In the genomic region with DNA sequence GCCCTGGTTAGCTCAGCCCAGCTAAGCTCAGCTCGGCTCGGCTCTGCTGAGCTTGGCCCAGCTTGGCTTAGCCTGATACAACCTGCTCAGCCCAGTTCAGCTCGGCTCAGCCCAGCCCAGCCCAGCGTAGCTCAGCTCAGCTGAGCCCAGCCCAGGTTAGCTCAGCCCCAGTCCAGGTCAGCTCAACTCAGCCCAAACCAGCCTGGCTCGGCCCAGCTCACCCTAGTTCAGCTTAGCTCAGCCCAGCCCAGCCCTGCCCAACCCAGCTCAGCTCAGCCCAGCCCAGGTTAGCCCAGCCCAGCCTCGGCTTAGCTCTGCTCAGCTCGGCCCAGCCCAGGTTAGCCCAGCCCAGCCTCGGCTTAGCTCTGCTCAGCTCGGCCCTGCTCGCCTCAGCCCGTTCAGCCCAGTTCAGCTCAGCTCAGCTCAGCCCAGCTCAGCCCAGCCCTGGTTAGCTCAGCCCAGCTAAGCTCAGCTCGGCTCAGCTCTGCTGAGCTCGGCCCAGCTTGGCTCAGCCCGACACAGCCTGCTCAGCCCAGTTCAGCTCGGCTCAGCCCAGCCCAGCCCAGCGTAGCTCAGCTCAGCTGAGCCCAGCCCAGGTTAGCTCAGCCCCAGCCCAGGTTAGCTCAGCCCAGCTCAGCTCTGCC, we compare ENCODE assay signal across 8 cellular contexts.
DNase-seq lines count a peak whose midpoint lies in the region; ATAC-seq and TF ChIP-seq lines count a peak whose summit lies in the region.
"Not testable (repeated sequence)": the region's sequence is repeated elsewhere in the genome, so short reads cannot be mapped to it uniquely, and the experiment has no call there.

No MANE protein-coding gene starts in this region.

- H3K9me3 Mint-ChIP-seq in activated CD8-positive, alpha-beta T cell treated with anti-CD3 and anti-CD28 coated beads for 36 hours; activated naive CD8-positive, alpha-beta T cell treated with anti-CD3 and anti-CD28 coated beads, Interleukin-2, amount 10 ng/mL, durations not matched to agents 7 days and 5 days; stimulated activated naive CD8-positive, alpha-beta T cell treated with anti-CD3 and anti-CD28 coated beads, Interleukin-15, amount 100 ng/mL, for 72 hours: not testable (repeated sequence)
- peaks cover 19% of the 10 kb centered on the region for H3K9me3 Mint-ChIP-seq in osteocyte (ENCODE audit: unreplicated experiment)

- H3K27ac Mint-ChIP-seq in activated CD8-positive, alpha-beta T cell treated with anti-CD3 and anti-CD28 coated beads for 36 hours: peak overlapping the region; percentile 96
- H3K27ac Mint-ChIP-seq in activated naive CD8-positive, alpha-beta T cell treated with anti-CD3 and anti-CD28 coated beads, Interleukin-2, amount 10 ng/mL, durations not matched to agents 7 days and 5 days: peak overlapping the region; percentile 90
- not testable (repeated sequence) for H3K27ac Mint-ChIP-seq in osteocyte (ENCODE audit: unreplicated experiment)
- H3K27ac Mint-ChIP-seq in stimulated activated naive CD8-positive, alpha-beta T cell treated with anti-CD3 and anti-CD28 coated beads, Interleukin-15, amount 100 ng/mL, for 72 hours: peak overlapping the region in 1 of 2 donors; percentile 89

- peaks cover 25% of the 10 kb centered on the region for H3K4me1 ChIP-seq in BLaER1
- H3K4me1 ChIP-seq in RWPE2 (ENCODE audit: insufficient read depth, poor library complexity, severe bottlenecking); left ventricle myocardium inferior: not testable (repeated sequence)

- POLR2A ChIA-PET in activated CD8-positive, alpha-beta T cell treated with anti-CD3 and anti-CD28 coated beads for 36 hours (lab: Charles Lee); activated naive CD8-positive, alpha-beta T cell treated with anti-CD3 and anti-CD28 coated beads, Interleukin-2, amount 10 ng/mL, durations not matched to agents 7 days and 5 days (lab: Charles Lee): not testable (repeated sequence)

- H3K36me3 ChIP-seq in BLaER1: peaks cover 93% of the 10 kb centered on the region
- not testable (repeated sequence) for H3K36me3 ChIP-seq in RWPE2 (ENCODE audit: low read depth); left ventricle myocardium inferior

- H3K36me3 Mint-ChIP-seq in activated CD8-positive, alpha-beta T cell treated with anti-CD3 and anti-CD28 coated beads for 36 hours (ENCODE audit: low read depth); activated naive CD8-positive, alpha-beta T cell treated with anti-CD3 and anti-CD28 coated beads, Interleukin-2, amount 10 ng/mL, durations not matched to agents 7 days and 5 days; osteocyte (ENCODE audit: unreplicated experiment): not testable (repeated sequence)

- TF ChIP-seq POLR2A in GM19099 (IDR thresholded peaks at IDR 0.05; ENCODE audit: extremely low read depth, insufficient read length, low read depth): peak; percentile 15

- H3K27ac ChIP-seq in BLaER1: peak overlapping the region; percentile 100
- not testable (repeated sequence) for H3K27ac ChIP-seq in RWPE2 (ENCODE audit: poor library complexity, severe bottlenecking); left ventricle myocardium inferior (replicated peaks)

- H3K4me2 ChIP-seq in BLaER1: peak overlapping the region; percentile 97

- not testable (repeated sequence) for H3K9me3 ChIP-seq in BLaER1; RWPE2 (ENCODE audit: severe bottlenecking); left ventricle myocardium inferior (replicated peaks)

- CTCF ChIA-PET in activated CD8-positive, alpha-beta T cell treated with anti-CD3 and anti-CD28 coated beads for 36 hours (lab: Charles Lee): interaction anchor here (1.2 kb wide), 1 partner anchor 141 kb away, joined by 3 read pairs; no protein-coding TSS in a partner anchor

- peak overlapping the region; percentile 84 for H3K4me3 ChIP-seq in BLaER1
- H3K4me3 ChIP-seq in RWPE2 (ENCODE audit: severe bottlenecking); left ventricle myocardium inferior: not testable (repeated sequence)

- TF ChIP-seq CTCF in RWPE2 (IDR thresholded peaks at IDR 0.05; ENCODE audit: poor library complexity, severe bottlenecking); activated CD8-positive, alpha-beta T cell treated with anti-CD3 and anti-CD28 coated beads for 36 hours (IDR thresholded peaks at IDR 0.05); left ventricle myocardium inferior (IDR thresholded peaks at IDR 0.05; ENCODE audit: borderline replicate concordance); osteocyte (IDR thresholded peaks at IDR 0.05): not testable (repeated sequence)

- H3K9ac ChIP-seq in BLaER1: peak overlapping the region; percentile 100

- peaks cover 49% of the 10 kb centered on the region for H4K20me1 ChIP-seq in BLaER1

- H3K4me1 Mint-ChIP-seq in activated CD8-positive, alpha-beta T cell treated with anti-CD3 and anti-CD28 coated beads for 36 hours (ENCODE audit: low read depth): peaks cover 62% of the 10 kb centered on the region
- peaks cover 35% of the 10 kb centered on the region for H3K4me1 Mint-ChIP-seq in activated naive CD8-positive, alpha-beta T cell treated with anti-CD3 and anti-CD28 coated beads, Interleukin-2, amount 10 ng/mL, durations not matched to agents 7 days and 5 days
- H3K4me1 Mint-ChIP-seq in osteocyte (ENCODE audit: unreplicated experiment): not testable (repeated sequence)
- peaks cover 73% of the 10 kb centered on the region for H3K4me1 Mint-ChIP-seq in stimulated activated naive CD8-positive, alpha-beta T cell treated with anti-CD3 and anti-CD28 coated beads, Interleukin-15, amount 100 ng/mL, for 72 hours

- H3K4me3 Mint-ChIP-seq in activated CD8-positive, alpha-beta T cell treated with anti-CD3 and anti-CD28 coated beads for 36 hours: peak overlapping the region; percentile 77
- not testable (repeated sequence) for H3K4me3 Mint-ChIP-seq in activated naive CD8-positive, alpha-beta T cell treated with anti-CD3 and anti-CD28 coated beads, Interleukin-2, amount 10 ng/mL, durations not matched to agents 7 days and 5 days; osteocyte (ENCODE audit: unreplicated experiment)
- peak overlapping the region; percentile 57 to 86 for H3K4me3 Mint-ChIP-seq in stimulated activated naive CD8-positive, alpha-beta T cell treated with anti-CD3 and anti-CD28 coated beads, Interleukin-15, amount 100 ng/mL, for 72 hours

- not testable (repeated sequence) for ATAC-seq in RWPE2 (ENCODE audit: low read depth); stimulated activated naive CD8-positive, alpha-beta T cell treated with anti-CD3 and anti-CD28 coated beads, Interleukin-15, amount 100 ng/mL, for 72 hours
- peak; percentile 1 for ATAC-seq in activated CD8-positive, alpha-beta T cell treated with anti-CD3 and anti-CD28 coated beads for 36 hours
- peak; percentile 2 for ATAC-seq in activated naive CD8-positive, alpha-beta T cell treated with anti-CD3 and anti-CD28 coated beads, Interleukin-2, amount 10 ng/mL, durations not matched to agents 7 days and 5 days (ENCODE audit: low read depth)

- DNase-seq in RWPE2 (ENCODE audit: low spot score) (peak; percentile 49), left ventricle myocardium inferior (peak; percentile 8), osteocyte (ENCODE audit: extremely low spot score, unreplicated experiment) (peak; percentile 79)
- DNase-seq in activated CD8-positive, alpha-beta T cell treated with anti-CD3 and anti-CD28 coated beads for 36 hours; activated naive CD8-positive, alpha-beta T cell treated with anti-CD3 and anti-CD28 coated beads, Interleukin-2, amount 10 ng/mL, durations not matched to agents 7 days and 5 days: not testable (repeated sequence)
- peak in 1 of 2 donors; percentile 8 for DNase-seq in stimulated activated naive CD8-positive, alpha-beta T cell treated with anti-CD3 and anti-CD28 coated beads, Interleukin-15, amount 100 ng/mL, for 72 hours

- H3K27me3 ChIP-seq in BLaER1; RWPE2 (ENCODE audit: insufficient read depth, poor library complexity, severe bottlenecking): not testable (repeated sequence)
- peaks cover 33% of the 10 kb centered on the region for H3K27me3 ChIP-seq in left ventricle myocardium inferior (ENCODE audit: low read depth)

- H3K27me3 Mint-ChIP-seq in activated CD8-positive, alpha-beta T cell treated with anti-CD3 and anti-CD28 coated beads for 36 hours; activated naive CD8-positive, alpha-beta T cell treated with anti-CD3 and anti-CD28 coated beads, Interleukin-2, amount 10 ng/mL, durations not matched to agents 7 days and 5 days; osteocyte (ENCODE audit: unreplicated experiment); stimulated activated naive CD8-positive, alpha-beta T cell treated with anti-CD3 and anti-CD28 coated beads, Interleukin-15, amount 100 ng/mL, for 72 hours: not testable (repeated sequence)

- intact Hi-C loops in activated CD8-positive, alpha-beta T cell treated with anti-CD3 and anti-CD28 coated beads for 36 hours (cut with micrococcal nuclease); left ventricle myocardium inferior (cut with micrococcal nuclease): not testable (repeated sequence)
